ENCODE assay signal across 2 cellular contexts in genomic region chr20:36988494-36988966, GRCh38.
TF ChIP-seq lines count a peak whose summit lies in the region.

No MANE protein-coding gene starts in this region.

TF ChIP-seq in IMR-90, 13 proteins besides CTCF, POLR2A, EP300 and RAD21:
- TF ChIP-seq ELK1 (IDR thresholded peaks at IDR 0.05; ENCODE audit: borderline replicate concordance, low read depth, low read length): no peak

TF ChIP-seq in HepG2, 621 proteins besides CTCF, POLR2A, EP300 and RAD21:
- TF ChIP-seq ZFYVE20 (CRISPR knock-in tag; IDR thresholded peaks at IDR 0.05; ENCODE audit: borderline replicate concordance, low read depth): no peak
- peak; percentile 79; the same call in 1 of the 2 replicates for TF ChIP-seq ZSCAN31 (CRISPR knock-in tag; IDR thresholded peaks at IDR 0.05; ENCODE audit: low read depth)
